ENCODE assay signal across 11 cellular contexts in genomic region chr3:15272431-15273196, GRCh38. TPM values are rescaled to one million over a fixed set of nuclear protein-coding genes. Genes with fewer than 3 reads are reported as not detected.
DNase-seq lines count a peak whose midpoint lies in the region; TF ChIP-seq lines count a peak whose summit lies in the region.
"Had no signal": no experiment of that assay in that cellular context is flagged by ENCODE, and none has a peak within 500 bp of the region (broad histone marks: within the 10 kb centered on the region; RNA-seq: fewer than 3 reads in every experiment).

No MANE protein-coding gene starts in this region.

- peaks cover 0 to 13% of the 10 kb centered on the region in 2 donors for H3K36me3 ChIP-seq in muscle layer of duodenum (ENCODE audit: control insufficient read depth in 1 of 2, insufficient read depth in 2 of 2, low read length in 2 of 2)

- H3K9me3 Mint-ChIP-seq in activated naive CD8-positive, alpha-beta T cell treated with anti-CD3 and anti-CD28 coated beads for 36 hours, result no peaks in the 10 kb centered on the region
- no peaks in the 10 kb centered on the region for H3K9me3 Mint-ChIP-seq in type B pancreatic cell
- H3K9me3 Mint-ChIP-seq: nephron progenitor cell had no signal

- H3K27me3 Mint-ChIP-seq in activated naive CD8-positive, alpha-beta T cell treated with anti-CD3 and anti-CD28 coated beads for 36 hours, result no peaks in the 10 kb centered on the region
- no peaks in the 10 kb centered on the region for H3K27me3 Mint-ChIP-seq in type B pancreatic cell

- no peaks in the 10 kb centered on the region for H3K36me3 Mint-ChIP-seq in activated naive CD8-positive, alpha-beta T cell treated with anti-CD3 and anti-CD28 coated beads for 36 hours
- peaks cover 3% of the 10 kb centered on the region for H3K36me3 Mint-ChIP-seq in type B pancreatic cell

- H3K27ac Mint-ChIP-seq in activated naive CD8-positive, alpha-beta T cell treated with anti-CD3 and anti-CD28 coated beads for 36 hours, result peak overlapping the region; percentile 57
- no peak overlapping the region for H3K27ac Mint-ChIP-seq in type B pancreatic cell
- H3K27ac Mint-ChIP-seq: nephron progenitor cell had no signal

- no peaks in the 10 kb centered on the region for H3K9me3 ChIP-seq in muscle layer of duodenum (ENCODE audit: control insufficient read depth in 1 of 2, low read length in 2 of 2)

- no peaks in the 10 kb centered on the region for H3K27me3 ChIP-seq in muscle layer of duodenum (ENCODE audit: low read depth, low read length)
- H3K27me3 ChIP-seq: hepatocyte had no signal

- in situ Hi-C loops in GM13977 (cut with MboI; ENCODE audit: low pct_unique_long_range_greater_than_20kb, low sequenced_read_pairs, unreplicated experiment), result loop anchor here (5.0 to 25.0 kb wide), 3 partner anchors 62 to 290 kb away; partner anchors contain the start of gene SH3BP5

- H3K4me3 ChIP-seq in muscle layer of duodenum (ENCODE audit: low read depth in 1 of 2, low read length in 2 of 2), result no peak overlapping the region
- H3K4me3 ChIP-seq: hepatocyte had no signal

- peaks cover 6 to 11% of the 10 kb centered on the region in 2 donors for H3K4me1 ChIP-seq in muscle layer of duodenum (ENCODE audit: control insufficient read depth in 1 of 2, insufficient read depth in 2 of 2, low read length in 2 of 2)

- TF ChIP-seq CTCF in GM13977 (IDR thresholded peaks at IDR 0.05; ENCODE audit: extremely low read depth, insufficient read depth, missing control alignments) (peak; percentile 6), type B pancreatic cell (conservative IDR thresholded peaks at IDR 0.05) (no peak)

- H3K4me1 Mint-ChIP-seq in activated naive CD8-positive, alpha-beta T cell treated with anti-CD3 and anti-CD28 coated beads for 36 hours, result peaks cover 53% of the 10 kb centered on the region
- no peaks in the 10 kb centered on the region for H3K4me1 Mint-ChIP-seq in type B pancreatic cell (ENCODE audit: unreplicated experiment)

- H3K27ac ChIP-seq in muscle layer of duodenum (ENCODE audit: low read length), result peak overlapping the region; percentile 63
- H3K27ac ChIP-seq: hepatocyte, KMS-11 had no signal

- peak; percentile 36 for DNase-seq in CD1c-positive myeloid dendritic cell (ENCODE audit: extremely low spot score)
- no peak for DNase-seq in GM13977 (ENCODE audit: low spot score)
- no peak for DNase-seq in activated naive CD8-positive, alpha-beta T cell treated with anti-CD3 and anti-CD28 coated beads for 36 hours
- DNase-seq in NCI-H2029 (lab: John Stamatoyannopoulos, UW), result no peak
- DNase-seq in DMS 273 (lab: John Stamatoyannopoulos, UW; ENCODE audit: unreplicated experiment), result no peak
- no peak for DNase-seq in type B pancreatic cell (ENCODE audit: extremely low spot score, unreplicated experiment)
- no peak for DNase-seq in NCI-H128 (lab: John Stamatoyannopoulos, UW; ENCODE audit: unreplicated experiment)
- DNase-seq: nephron progenitor cell had no signal

- no peak overlapping the region for H3K4me3 Mint-ChIP-seq in activated naive CD8-positive, alpha-beta T cell treated with anti-CD3 and anti-CD28 coated beads for 36 hours
- no peak overlapping the region for H3K4me3 Mint-ChIP-seq in type B pancreatic cell
- H3K4me3 Mint-ChIP-seq: nephron progenitor cell had no signal

RNA-seq across cellular contexts. Expression of gene SH3BP5, which starts 59.8 kb away (rescaled TPM):
- total RNA-seq in activated naive CD8-positive, alpha-beta T cell treated with anti-CD3 and anti-CD28 coated beads for 36 hours, result 1 to 10 TPM; 2.4 TPM
- total RNA-seq in type B pancreatic cell (ENCODE audit: low replicate concordance), result 31.2 and 33.4 TPM in 2 replicates
